ENCODE assay signal across 8 cellular contexts in the genomic region with DNA sequence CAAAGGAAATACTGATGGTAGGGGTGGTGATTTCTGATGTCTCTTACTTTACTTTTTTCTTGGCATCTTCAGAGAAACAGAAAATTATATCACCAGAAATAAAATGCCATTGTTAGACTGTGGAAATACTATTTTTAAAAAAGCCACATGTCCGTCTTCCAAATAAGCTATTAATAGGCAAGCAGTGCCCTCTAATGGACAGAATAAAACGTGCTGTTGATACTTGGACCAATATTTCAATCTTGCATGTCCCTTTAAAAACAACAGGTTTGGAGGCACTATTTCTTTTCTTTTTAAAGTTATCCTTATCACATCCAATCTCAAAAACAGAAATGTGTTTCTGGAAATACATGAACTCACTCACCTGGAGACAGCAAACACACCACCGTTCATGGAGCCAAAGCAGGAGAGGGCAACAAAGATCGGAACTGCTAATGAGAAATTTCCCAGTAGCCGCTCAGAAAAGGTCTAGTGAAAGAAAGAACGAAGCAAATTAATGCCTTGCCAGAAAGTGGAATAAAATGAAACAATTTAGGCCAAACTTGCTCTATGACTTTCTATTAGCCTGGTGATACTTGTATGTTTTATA. TPM values are rescaled to one million over a fixed set of nuclear protein-coding genes. Genes with fewer than 3 reads are reported as not detected.
DNase-seq lines count a peak whose midpoint lies in the region; ATAC-seq and TF ChIP-seq lines count a peak whose summit lies in the region.

No MANE protein-coding gene starts in this region.

- H3K9me3 ChIP-seq in psoas muscle = no peaks in the 10 kb centered on the region

- no peaks in the 10 kb centered on the region for H3K4me1 Mint-ChIP-seq in activated naive CD4-positive, alpha-beta T cell treated with anti-CD3 and anti-CD28 coated beads for 36 hours (ENCODE audit: low read depth)

- DNase-seq in AG08395 (ENCODE audit: low spot score) = peak; percentile 54
- peak in 1 of 2 experiments; percentile 22 for DNase-seq in HL-60 (ENCODE audit: low read depth in 1 of 2, low spot score in 1 of 2)
- DNase-seq in SK-MEL-5 (ENCODE audit: low read depth, low spot score) = peak; percentile 60
- DNase-seq in fibroblast of the aortic adventitia (ENCODE audit: low read depth) = peak; percentile 85
- no peak for DNase-seq in psoas muscle
- DNase-seq in activated naive CD4-positive, alpha-beta T cell treated with anti-CD3 and anti-CD28 coated beads for 36 hours = no peak

- H3K36me3 ChIP-seq in psoas muscle (ENCODE audit: insufficient read depth in 1 of 2, low read depth in 1 of 2) = no peaks in the 10 kb centered on the region

- H3K27me3 ChIP-seq in HL-60 (ENCODE audit: insufficient read depth, poor library complexity, severe bottlenecking) = no peaks in the 10 kb centered on the region
- no peaks in the 10 kb centered on the region for H3K27me3 ChIP-seq in psoas muscle (ENCODE audit: insufficient read depth in 3 of 3, low read length in 2 of 3)

- in situ Hi-C loops in SK-MEL-5 (cut with HindIII; ENCODE audit: low pct_unique_long_range_greater_than_20kb, low sequenced_read_pairs) = no loop called here

- no peaks in the 10 kb centered on the region for H3K27me3 Mint-ChIP-seq in activated naive CD4-positive, alpha-beta T cell treated with anti-CD3 and anti-CD28 coated beads for 36 hours (ENCODE audit: low read depth)

- H3K27ac Mint-ChIP-seq in activated naive CD4-positive, alpha-beta T cell treated with anti-CD3 and anti-CD28 coated beads for 36 hours = no peak overlapping the region

- no peak overlapping the region for H3K27ac ChIP-seq in HL-60 (replicated peaks)
- H3K27ac ChIP-seq in psoas muscle = no peak overlapping the region

- intact Hi-C loops in psoas muscle (cut with DNase I) = loop anchor here (2.0 to 10.0 kb wide), 6 partner anchors 91 to 1058 kb away; no protein-coding TSS in a partner anchor
- intact Hi-C loops in activated naive CD4-positive, alpha-beta T cell treated with anti-CD3 and anti-CD28 coated beads for 36 hours (cut with micrococcal nuclease) = no loop called here

- no peak overlapping the region for H3K4me3 ChIP-seq in HL-60 (replicated peaks; ENCODE audit: insufficient read depth, low read length)
- no peak overlapping the region for H3K4me3 ChIP-seq in fibroblast of the aortic adventitia (ENCODE audit: low read depth, low read length)
- H3K4me3 ChIP-seq in psoas muscle = no peak overlapping the region

- TF ChIP-seq CTCF in HL-60 (IDR thresholded peaks at IDR 0.05; ENCODE audit: insufficient read depth, low read length) (peak; percentile 51), fibroblast of the aortic adventitia (IDR thresholded peaks at IDR 0.05; ENCODE audit: insufficient read depth, low read length) (peak; percentile 67), psoas muscle (IDR thresholded peaks at IDR 0.05) (peak; percentile 76)

- H3K9me3 Mint-ChIP-seq in activated naive CD4-positive, alpha-beta T cell treated with anti-CD3 and anti-CD28 coated beads for 36 hours = no peaks in the 10 kb centered on the region

- H3K4me3 Mint-ChIP-seq in activated naive CD4-positive, alpha-beta T cell treated with anti-CD3 and anti-CD28 coated beads for 36 hours = no peak overlapping the region

- CTCF ChIA-PET in activated naive CD4-positive, alpha-beta T cell treated with anti-CD3 and anti-CD28 coated beads for 36 hours (lab: Charles Lee) = interaction anchor here (1.0 to 1.1 kb wide), 2 partner anchors 18 to 92 kb away, joined by 3 read pairs; no protein-coding TSS in a partner anchor

- peaks cover 19% of the 10 kb centered on the region for H3K4me1 ChIP-seq in psoas muscle

- no peak for TF ChIP-seq POLR2A in GM18505 (IDR thresholded peaks at IDR 0.05; ENCODE audit: borderline replicate concordance, extremely low read depth, insufficient read depth, insufficient read length)

- peaks cover 3% of the 10 kb centered on the region for H3K36me3 Mint-ChIP-seq in activated naive CD4-positive, alpha-beta T cell treated with anti-CD3 and anti-CD28 coated beads for 36 hours (ENCODE audit: low read depth)

- WGBS in psoas muscle, 3 donors = 32 to 43% (median 36%) methylated on average over 6 of the region's 6 CpGs

- ATAC-seq in GM18505 (IDR thresholded peaks at IDR 0.05; ENCODE audit: unreplicated experiment) = peak; percentile 48
- ATAC-seq in psoas muscle = peak; percentile 48 to 89 (median 74)
- no peak for ATAC-seq in HG03280 (IDR thresholded peaks at IDR 0.05; ENCODE audit: unreplicated experiment)

RNA-seq across cellular contexts. Expression of a gene that starts 59.2 kb away (rescaled TPM):
- total RNA-seq in SK-MEL-5 (2014; rRNA removed; shearing (Covaris generic)) = 52.1 and 53.5 TPM in 2 replicates
- 34.5 and 47.1 TPM in 2 replicates for polyA plus RNA-seq in SK-MEL-5 (2015; cell fraction: cytosol; rRNA removed)
- polyA plus RNA-seq in SK-MEL-5 (2015; cell fraction: nucleus; rRNA removed) = 23.1 and 27.6 TPM in 2 replicates
- 21.8 and 118 TPM in 2 replicates for total RNA-seq in fibroblast of the aortic adventitia (ENCODE audit: low replicate concordance)
- total RNA-seq in psoas muscle = under 1 TPM in 3 of 4 donors, not detected in 1; 0.14 to 0.52 (median 0.26) TPM
- polyA plus RNA-seq in psoas muscle = under 1 TPM; 0.04 to 0.12 (median 0.08) TPM
- 1 to 10 TPM; 3.2 to 3.4 TPM for total RNA-seq in activated naive CD4-positive, alpha-beta T cell treated with anti-CD3 and anti-CD28 coated beads for 36 hours

Comparison
In these comparisons a context has a peak if more than half of its experiments do, and no peak if none do; other contexts are left out.
1. DNase-seq: peak in AG08395 (single experiment), SK-MEL-5 (single experiment) and fibroblast of the aortic adventitia (single experiment); none in psoas muscle (0 of 2) and activated naive CD4-positive, alpha-beta T cell treated with anti-CD3 and anti-CD28 coated beads for 36 hours (single experiment).
2. Peak in every context shown above with its lines, with median percentiles within 50 percentile points of each other: CTCF ChIP-seq.